ENCODE assay signal across 15 cellular contexts in genomic region chr6:2737885-2738284, GRCh38. TPM values are rescaled to one million over a fixed set of nuclear protein-coding genes. Genes with fewer than 3 reads are reported as not detected.
DNase-seq lines count a peak whose midpoint lies in the region; ATAC-seq and TF ChIP-seq lines count a peak whose summit lies in the region.
"Had no signal": no experiment of that assay in that cellular context is flagged by ENCODE, and none has a peak within 500 bp of the region (broad histone marks: within the 10 kb centered on the region; RNA-seq: fewer than 3 reads in every experiment).

No MANE protein-coding gene starts in this region.

- WGBS in psoas muscle, 3 donors: 56 to 72% (median 59%) methylated on average over 3 of the region's 3 CpGs

- in situ Hi-C loops in Panc1 (cut with HindIII; ENCODE audit: low pct_unique_long_range_greater_than_20kb, low sequenced_read_pairs): no loop called here

- H3K27ac ChIP-seq in Panc1 (ENCODE audit: low read length): no peak overlapping the region
- H3K27ac ChIP-seq in psoas muscle: peak overlapping the region; percentile 13
- H3K27ac ChIP-seq: 22Rv1, SJSA1 had no signal

- H3K4me3 Mint-ChIP-seq in CD14-positive monocyte: no peak overlapping the region
- H3K4me3 Mint-ChIP-seq: CD8-positive, alpha-beta T cell had no signal

- no peaks in the 10 kb centered on the region for H3K4me1 ChIP-seq in Panc1 (ENCODE audit: control insufficient read depth, insufficient read depth, low read length)
- peaks cover 49% of the 10 kb centered on the region for H3K4me1 ChIP-seq in psoas muscle

- H3K9me3 Mint-ChIP-seq in CD14-positive monocyte: no peaks in the 10 kb centered on the region
- H3K9me3 Mint-ChIP-seq: CD8-positive, alpha-beta T cell had no signal

- H3K36me3 ChIP-seq in Panc1 (ENCODE audit: control insufficient read depth, insufficient read depth, low read length): no peaks in the 10 kb centered on the region
- H3K36me3 ChIP-seq in psoas muscle (ENCODE audit: insufficient read depth in 1 of 2, low read depth in 1 of 2): peaks cover 0 to 5% of the 10 kb centered on the region in 2 donors
- H3K36me3 ChIP-seq: SJSA1 had no signal

- intact Hi-C loops in CD14-positive monocyte (cut with micrococcal nuclease): loop anchor here in 1 of 2 donors (10.0 kb wide), 1 partner anchor 203 kb away; no protein-coding TSS in a partner anchor
- intact Hi-C loops in Panc1 (cut with micrococcal nuclease; ENCODE audit: unreplicated experiment): no loop called here
- intact Hi-C loops in psoas muscle (cut with DNase I): no loop called here

- no peak for DNase-seq in activated CD4-positive, CD25-positive, alpha-beta regulatory T cell treated with anti-CD3 and anti-CD28 coated beads, Interleukin-2, amount 50 U/mL, for 72 hours
- DNase-seq in CD14-positive monocyte (ENCODE audit: low spot score): no peak
- no peak for DNase-seq in Panc1 (ENCODE audit: low read depth, low spot score)
- DNase-seq in psoas muscle: no peak
- DNase-seq: DMS79, NCI-H1436 treated with DMSO at 0.1 percent for 48 hours, NCI-H187 treated with DMSO at 0.1 percent for 48 hours had no signal

- peaks cover 0 to 4% (median 0%) of the 10 kb centered on the region in 3 donors for H3K27me3 Mint-ChIP-seq in CD14-positive monocyte (ENCODE audit: low read depth in 3 of 3)

- POLR2A ChIA-PET in Panc1 (lab: Charles Lee): no interaction called here

- H3K4me3 ChIP-seq in Panc1 (ENCODE audit: low read depth in 2 of 2, low read length in 2 of 2) (no peak overlapping the region), psoas muscle (no peak overlapping the region)
- H3K4me3 ChIP-seq: SJSA1 had no signal

- TF ChIP-seq CTCF in CD14-positive monocyte (IDR thresholded peaks at IDR 0.05): no peak
- TF ChIP-seq CTCF in Panc1 (IDR thresholded peaks at IDR 0.05): no peak
- TF ChIP-seq CTCF in psoas muscle (IDR thresholded peaks at IDR 0.05): no peak

- no peaks in the 10 kb centered on the region for H3K27me3 ChIP-seq in Panc1 (ENCODE audit: control insufficient read depth, insufficient read depth, low read length)
- no peaks in the 10 kb centered on the region for H3K27me3 ChIP-seq in psoas muscle (ENCODE audit: insufficient read depth in 3 of 3, low read length in 2 of 3)
- H3K27me3 ChIP-seq: SJSA1 had no signal

- peak; percentile 33 to 42 for ATAC-seq in activated CD4-positive, CD25-positive, alpha-beta regulatory T cell treated with anti-CD3 and anti-CD28 coated beads, Interleukin-2, amount 50 U/mL, for 24 hours
- ATAC-seq in Panc1: 0 out of 2 replicates have a peak, but pooled peaks have one; percentile 40
- ATAC-seq in psoas muscle: no peak
- no peak for ATAC-seq in HG03039 (IDR thresholded peaks at IDR 0.05; ENCODE audit: unreplicated experiment)
- no peak for ATAC-seq in GM18502 (IDR thresholded peaks at IDR 0.05; ENCODE audit: poor library complexity, unreplicated experiment)
- ATAC-seq: Right ventricle myocardium inferior had no signal

- CTCF ChIA-PET in Panc1 (lab: Charles Lee): interaction anchor here (0.7 to 1.1 kb wide), 5 partner anchors 12 to 643 kb away, joined by 3 to 12 read pairs (median 3); partner anchors contain the start of gene MYLK4

- peaks cover 32% of the 10 kb centered on the region for H3K4me1 Mint-ChIP-seq in CD14-positive monocyte

- peak overlapping the region in 5 of 7 donors; percentile 42 to 71 (median 60) for H3K27ac Mint-ChIP-seq in CD14-positive monocyte
- H3K27ac Mint-ChIP-seq: CD8-positive, alpha-beta T cell had no signal

- no TSS peak for BruUV-seq in Panc1 (replicated peaks; lab: Mats Ljungman, UMichigan)

- no peaks in the 10 kb centered on the region for H3K36me3 Mint-ChIP-seq in CD14-positive monocyte
- H3K36me3 Mint-ChIP-seq: CD8-positive, alpha-beta T cell had no signal

- no peaks in the 10 kb centered on the region for H3K9me3 ChIP-seq in Panc1 (ENCODE audit: control insufficient read depth, insufficient read depth, low read depth, low read length)
- no peaks in the 10 kb centered on the region for H3K9me3 ChIP-seq in psoas muscle
- H3K9me3 ChIP-seq: Caco-2, SJSA1 had no signal

RNA-seq across cellular contexts. Expression of gene MYLK4, which starts 12.8 kb away (rescaled TPM):
- polyA plus RNA-seq in CD14-positive monocyte (under 1 TPM; 0.04 to 0.08 TPM), psoas muscle (100 to 1,000 TPM in 1 of 3 donors, 10 to 100 TPM in 1, under 1 TPM in 1; 0.09 to 143 (median 30.0) TPM)
- total RNA-seq in Panc1 (2021; ENCODE audit: unreplicated experiment) (0.85 TPM), psoas muscle (10 to 100 TPM in 1 of 4 donors, 1 to 10 TPM in 3; 1.2 to 23.4 (median 2.2) TPM)
- 0.30 TPM for polyA plus RNA-seq in Panc1 (2012; ENCODE audit: insufficient read length)

RNA-seq across cellular contexts. Expression of gene WRNIP1, which starts 27.3 kb away (rescaled TPM):
- polyA plus RNA-seq in CD14-positive monocyte: 10 to 100 TPM; 17.5 to 17.8 TPM
- total RNA-seq in Panc1 (2021; ENCODE audit: unreplicated experiment): 69.1 TPM
- polyA plus RNA-seq in Panc1 (2012; ENCODE audit: insufficient read length): 66.7 TPM
- total RNA-seq in psoas muscle: 10 to 100 TPM; 26.5 to 53.3 (median 41.3) TPM
- polyA plus RNA-seq in psoas muscle: 10 to 100 TPM; 38.0 to 73.9 (median 56.4) TPM

Comparison
In these comparisons a context has a peak if more than half of its experiments do, and no peak if none do; other contexts are left out.
1. ATAC-seq: peak in activated CD4-positive, CD25-positive, alpha-beta regulatory T cell treated with anti-CD3 and anti-CD28 coated beads, Interleukin-2, amount 50 U/mL, for 24 hours (2 of 2) and Panc1 (single experiment); none in psoas muscle (0 of 4), HG03039 (single experiment) and GM18502 (single experiment).